In the genomic region with DNA sequence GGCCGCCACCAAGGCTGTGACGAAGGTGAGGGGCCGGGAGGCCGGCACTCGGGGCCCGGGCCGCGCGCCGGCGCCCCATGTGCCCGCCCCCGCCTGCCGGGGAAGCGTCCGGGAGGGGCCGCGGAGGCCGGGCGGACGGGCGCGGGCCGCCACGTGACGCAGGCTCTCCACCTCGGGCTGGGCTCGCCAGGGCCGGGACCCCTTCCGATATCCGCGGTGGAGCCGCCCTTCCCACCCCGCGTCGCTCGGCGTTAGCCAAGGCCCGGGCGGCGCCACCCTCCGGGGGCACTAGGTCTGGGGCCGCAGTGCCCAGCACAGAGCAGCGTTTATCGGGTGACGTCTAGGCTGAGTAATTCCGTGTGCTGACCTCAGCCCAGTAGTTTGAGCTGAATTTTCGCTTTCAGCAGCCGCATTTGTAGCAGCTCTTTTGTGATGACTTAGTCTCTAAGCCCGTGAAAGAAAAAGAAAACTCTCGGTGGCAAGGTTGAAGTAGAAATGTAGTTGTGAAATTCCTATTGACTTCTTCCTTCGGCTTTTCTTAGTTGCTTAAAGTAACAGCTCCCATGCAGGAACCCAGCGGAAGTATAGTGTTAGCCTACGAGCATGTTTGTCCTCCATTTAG, we compare ENCODE assay signal across 1 cellular context.
TF ChIP-seq lines count a peak whose summit lies in the region.

No MANE protein-coding gene starts in this region.

TF ChIP-seq in A549, 52 proteins besides CTCF, POLR2A, EP300 and RAD21 (continued from another document):
- TF ChIP-seq, protein P1, sequence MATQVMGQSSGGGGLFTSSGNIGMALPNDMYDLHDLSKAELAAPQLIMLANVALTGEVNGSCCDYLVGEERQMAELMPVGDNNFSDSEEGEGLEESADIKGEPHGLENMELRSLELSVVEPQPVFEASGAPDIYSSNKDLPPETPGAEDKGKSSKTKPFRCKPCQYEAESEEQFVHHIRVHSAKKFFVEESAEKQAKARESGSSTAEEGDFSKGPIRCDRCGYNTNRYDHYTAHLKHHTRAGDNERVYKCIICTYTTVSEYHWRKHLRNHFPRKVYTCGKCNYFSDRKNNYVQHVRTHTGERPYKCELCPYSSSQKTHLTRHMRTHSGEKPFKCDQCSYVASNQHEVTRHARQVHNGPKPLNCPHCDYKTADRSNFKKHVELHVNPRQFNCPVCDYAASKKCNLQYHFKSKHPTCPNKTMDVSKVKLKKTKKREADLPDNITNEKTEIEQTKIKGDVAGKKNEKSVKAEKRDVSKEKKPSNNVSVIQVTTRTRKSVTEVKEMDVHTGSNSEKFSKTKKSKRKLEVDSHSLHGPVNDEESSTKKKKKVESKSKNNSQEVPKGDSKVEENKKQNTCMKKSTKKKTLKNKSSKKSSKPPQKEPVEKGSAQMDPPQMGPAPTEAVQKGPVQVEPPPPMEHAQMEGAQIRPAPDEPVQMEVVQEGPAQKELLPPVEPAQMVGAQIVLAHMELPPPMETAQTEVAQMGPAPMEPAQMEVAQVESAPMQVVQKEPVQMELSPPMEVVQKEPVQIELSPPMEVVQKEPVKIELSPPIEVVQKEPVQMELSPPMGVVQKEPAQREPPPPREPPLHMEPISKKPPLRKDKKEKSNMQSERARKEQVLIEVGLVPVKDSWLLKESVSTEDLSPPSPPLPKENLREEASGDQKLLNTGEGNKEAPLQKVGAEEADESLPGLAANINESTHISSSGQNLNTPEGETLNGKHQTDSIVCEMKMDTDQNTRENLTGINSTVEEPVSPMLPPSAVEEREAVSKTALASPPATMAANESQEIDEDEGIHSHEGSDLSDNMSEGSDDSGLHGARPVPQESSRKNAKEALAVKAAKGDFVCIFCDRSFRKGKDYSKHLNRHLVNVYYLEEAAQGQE (IDR thresholded peaks at IDR 0.05), result no peak
- TF ChIP-seq HOXB5 (CRISPR knock-in tag; IDR thresholded peaks at IDR 0.05), result peak; percentile 52; the same call in 1 of the 2 replicates
